1 cellular context compared by ENCODE assay signal in genomic region chr4:81215219-81215892, GRCh38.
TF ChIP-seq lines count a peak whose summit lies in the region.

A gene with protein sequence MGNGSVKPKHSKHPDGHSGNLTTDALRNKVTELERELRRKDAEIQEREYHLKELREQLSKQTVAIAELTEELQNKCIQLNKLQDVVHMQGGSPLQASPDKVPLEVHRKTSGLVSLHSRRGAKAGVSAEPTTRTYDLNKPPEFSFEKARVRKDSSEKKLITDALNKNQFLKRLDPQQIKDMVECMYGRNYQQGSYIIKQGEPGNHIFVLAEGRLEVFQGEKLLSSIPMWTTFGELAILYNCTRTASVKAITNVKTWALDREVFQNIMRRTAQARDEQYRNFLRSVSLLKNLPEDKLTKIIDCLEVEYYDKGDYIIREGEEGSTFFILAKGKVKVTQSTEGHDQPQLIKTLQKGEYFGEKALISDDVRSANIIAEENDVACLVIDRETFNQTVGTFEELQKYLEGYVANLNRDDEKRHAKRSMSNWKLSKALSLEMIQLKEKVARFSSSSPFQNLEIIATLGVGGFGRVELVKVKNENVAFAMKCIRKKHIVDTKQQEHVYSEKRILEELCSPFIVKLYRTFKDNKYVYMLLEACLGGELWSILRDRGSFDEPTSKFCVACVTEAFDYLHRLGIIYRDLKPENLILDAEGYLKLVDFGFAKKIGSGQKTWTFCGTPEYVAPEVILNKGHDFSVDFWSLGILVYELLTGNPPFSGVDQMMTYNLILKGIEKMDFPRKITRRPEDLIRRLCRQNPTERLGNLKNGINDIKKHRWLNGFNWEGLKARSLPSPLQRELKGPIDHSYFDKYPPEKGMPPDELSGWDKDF (minus strand): TSS chr4:81215222. CDS start chr4:81205047, 10,175 bp downstream.

TF ChIP-seq in H1, 55 proteins besides CTCF, POLR2A, EP300 and RAD21 (continued from another document):
- TF ChIP-seq RNF2 (IDR thresholded peaks at IDR 0.05; ENCODE audit: borderline replicate concordance, low read depth, low read length, missing control alignments, poor library complexity, severe bottlenecking) (peak; percentile 23), SUZ12 (IDR thresholded peaks at IDR 0.05; ENCODE audit: low read length) (peak; percentile 73; the same call in 1 of the 2 replicates), SAP30 (IDR thresholded peaks at IDR 0.05; ENCODE audit: insufficient read depth, insufficient replicate concordance, low read length) (no peak), USF2 (IDR thresholded peaks at IDR 0.05; ENCODE audit: low read length) (peak; percentile 36; the same call in 1 of the 2 replicates)
